In genomic region chr12:108430926-108431325, GRCh38 we compare ENCODE assay signal across 8 cellular contexts.
"Had no signal": no experiment of that assay in that cellular context is flagged by ENCODE, and none has a peak within 500 bp of the region (broad histone marks: within the 10 kb centered on the region; RNA-seq: fewer than 3 reads in every experiment).

No MANE protein-coding gene starts in this region.

- FAIRE-seq: G401.6, GM12878, GM12891, GM12892, GM18507, GM19239 had no signal

- ATAC-seq: GM12878 had no signal

- H3K4me3 ChIP-seq: GM12878 had no signal

- DNase-seq: GDM1, GF-D8 had no signal
